8 cellular contexts compared by ENCODE assay signal in the genomic region with DNA sequence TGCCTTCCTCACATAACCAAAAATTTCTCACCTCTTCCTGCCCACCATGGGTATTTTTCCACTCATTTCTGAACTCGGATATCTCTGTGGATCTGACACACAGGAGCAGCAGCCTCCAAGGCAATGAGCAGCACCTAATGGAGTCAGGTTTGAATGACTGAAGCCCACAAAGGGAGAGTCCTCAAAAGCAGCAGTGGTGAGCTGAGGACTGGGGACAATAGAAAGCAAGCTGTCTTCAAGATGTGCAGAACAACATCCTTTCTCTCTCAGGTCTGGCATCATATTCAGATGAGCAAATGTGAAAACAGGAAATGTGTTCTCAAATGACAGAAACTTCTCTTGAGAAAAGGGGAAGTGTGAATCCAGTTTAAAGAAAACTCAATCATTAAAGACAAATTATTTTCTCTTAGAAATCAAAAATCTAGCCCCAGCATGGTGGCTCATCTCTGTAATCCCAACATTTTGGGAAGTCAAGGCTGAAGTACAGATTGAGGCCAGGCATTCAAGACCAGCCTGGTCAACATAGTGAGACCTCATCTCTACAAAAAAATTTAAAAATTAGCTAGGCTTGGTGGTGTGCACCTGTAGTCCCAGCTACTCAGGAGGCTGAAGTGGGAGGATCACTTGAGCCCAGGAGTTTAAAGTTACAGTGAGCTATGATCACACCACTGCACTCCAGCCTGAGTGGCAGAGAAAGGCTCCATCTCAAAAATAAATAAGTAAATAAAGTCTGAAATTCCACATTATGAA. TPM values are rescaled to one million over a fixed set of nuclear protein-coding genes. Genes with fewer than 3 reads are reported as not detected.
DNase-seq lines count a peak whose midpoint lies in the region; ATAC-seq and TF ChIP-seq lines count a peak whose summit lies in the region.

No MANE protein-coding gene starts in this region.

- H3K36me3 ChIP-seq in mucosa of descending colon (ENCODE audit: low read depth) = no peaks in the 10 kb centered on the region

- H3K9me3 ChIP-seq in mucosa of descending colon = peaks cover 15% of the 10 kb centered on the region

- intact Hi-C loops in mucosa of descending colon (cut with DNase I, micrococcal nuclease) = no loop called here
- intact Hi-C loops in posterior vena cava (cut with DNase I) = no loop called here

- no peak for TF ChIP-seq CTCF in mucosa of descending colon (IDR thresholded peaks at IDR 0.05)

- peak; percentile 98 for ATAC-seq in HG02938 (IDR thresholded peaks at IDR 0.05; ENCODE audit: unreplicated experiment)
- ATAC-seq in mucosa of descending colon = peak; percentile 83

- no peaks in the 10 kb centered on the region for H3K4me1 ChIP-seq in mucosa of descending colon (ENCODE audit: low read depth)

- DNase-seq in activated T-cell treated with anti-CD3 and anti-CD28 coated beads for 24 hours (ENCODE audit: low read depth) = peak; percentile 16
- no peak for DNase-seq in activated T-cell treated with anti-CD3 and anti-CD28 coated beads, Interleukin-2, amount 50 U/mL, for 1 hour
- peak; percentile 27 for DNase-seq in SKM-1 treated with dmso at 0.1 percent for 144 hours (lab: John Stamatoyannopoulos, UW; ENCODE audit: unreplicated experiment)
- peak in 1 of 3 donors; percentile 10 for DNase-seq in mucosa of descending colon
- DNase-seq in posterior vena cava (ENCODE audit: low spot score) = no peak
- no peak for DNase-seq in NCI-H2171 treated with DMSO at 0.1 percent for 48 hours (lab: John Stamatoyannopoulos, UW)
- no peak for DNase-seq in NCI-H748 (lab: John Stamatoyannopoulos, UW; ENCODE audit: unreplicated experiment)

- H3K4me3 ChIP-seq in mucosa of descending colon = no peak overlapping the region

RNA-seq across cellular contexts. Expression of a gene that starts 54.2 kb away (rescaled TPM):
- under 1 TPM in 1 of 3 donors, not detected in 2; 0.34 TPM for total RNA-seq in mucosa of descending colon
- total RNA-seq in posterior vena cava = not detected

Comparison
In these comparisons a context has a peak if more than half of its experiments do, and no peak if none do; other contexts are left out.
1. DNase-seq: peak in activated T-cell treated with anti-CD3 and anti-CD28 coated beads for 24 hours (single experiment) and SKM-1 treated with dmso at 0.1 percent for 144 hours (single experiment); none in activated T-cell treated with anti-CD3 and anti-CD28 coated beads, Interleukin-2, amount 50 U/mL, for 1 hour (single experiment), posterior vena cava (single experiment), NCI-H2171 treated with DMSO at 0.1 percent for 48 hours (single experiment) and NCI-H748 (single experiment).